12 cellular contexts compared by ENCODE assay signal in the genomic region with DNA sequence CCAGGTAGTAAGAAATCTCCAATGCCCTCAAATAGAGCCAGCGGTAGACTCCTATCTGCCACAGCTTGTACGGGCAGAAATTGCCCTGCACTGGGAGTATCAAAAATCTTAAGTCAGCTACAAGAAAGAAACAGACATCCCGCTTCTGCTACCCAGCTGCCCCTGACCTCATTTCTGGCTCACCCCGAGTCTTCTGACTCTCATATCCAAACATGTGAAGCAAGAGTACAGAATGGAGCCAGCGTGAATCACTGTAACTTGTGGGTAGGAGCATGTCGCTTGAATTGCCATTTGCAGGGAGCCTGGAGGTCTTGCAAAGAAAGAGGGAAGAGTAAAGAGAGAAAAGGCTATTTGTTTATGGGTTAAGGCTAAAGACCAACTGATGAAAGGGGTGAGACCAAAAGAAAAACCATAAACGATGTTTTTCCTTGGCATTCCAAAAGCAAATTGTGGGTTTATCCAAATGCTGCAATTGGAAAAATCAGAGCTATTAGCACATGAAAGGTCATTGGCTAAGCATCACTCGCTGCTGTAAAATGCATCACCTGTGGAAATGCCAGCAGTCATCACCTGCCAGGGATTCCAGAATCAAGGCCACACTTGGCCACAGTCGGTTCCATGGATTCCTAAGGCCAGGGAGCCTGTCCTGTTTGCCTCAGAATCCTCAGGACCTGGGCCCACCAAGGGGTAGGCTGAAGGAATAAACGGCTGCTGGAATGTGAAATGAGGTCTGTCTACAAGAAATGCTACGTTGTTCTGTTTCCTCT.
DNase-seq lines count a peak whose midpoint lies in the region; ATAC-seq and TF ChIP-seq lines count a peak whose summit lies in the region.
"Had no signal": no experiment of that assay in that cellular context is flagged by ENCODE, and none has a peak within 500 bp of the region (broad histone marks: within the 10 kb centered on the region; RNA-seq: fewer than 3 reads in every experiment).

No MANE protein-coding gene starts in this region.

- intact Hi-C loops in mucosa of descending colon (cut with DNase I, micrococcal nuclease) = no loop called here
- intact Hi-C loops in aorta (cut with DNase I) = no loop called here

- no peaks in the 10 kb centered on the region for H3K27me3 ChIP-seq in aorta (ENCODE audit: control insufficient read depth in 1 of 2, insufficient read depth in 2 of 2, low read length in 1 of 2)
- H3K27me3 ChIP-seq: neutrophil, Peyer's patch had no signal

- H3K4me1 ChIP-seq in mucosa of descending colon (ENCODE audit: low read depth) = peaks cover 3% of the 10 kb centered on the region
- H3K4me1 ChIP-seq in aorta (ENCODE audit: control insufficient read depth in 1 of 2, insufficient read depth in 2 of 2, low read length in 2 of 2) = peaks cover 2% of the 10 kb centered on the region in 2 donors

- H3K4me3 Mint-ChIP-seq in activated naive CD8-positive, alpha-beta T cell treated with anti-CD3 and anti-CD28 coated beads, Interleukin-2, amount 50 U/mL, for 24 hours = no peak overlapping the region
- no peak overlapping the region for H3K4me3 Mint-ChIP-seq in activated naive CD8-positive, alpha-beta T cell treated with anti-CD3 and anti-CD28 coated beads for 36 hours

- peak overlapping the region in 1 of 2 donors; percentile 60 for H3K27ac ChIP-seq in aorta (ENCODE audit: low read depth in 1 of 2, low read length in 2 of 2)
- H3K27ac ChIP-seq: neutrophil had no signal

- no peaks in the 10 kb centered on the region for H3K27me3 Mint-ChIP-seq in activated naive CD8-positive, alpha-beta T cell treated with anti-CD3 and anti-CD28 coated beads, Interleukin-2, amount 50 U/mL, for 24 hours
- no peaks in the 10 kb centered on the region for H3K27me3 Mint-ChIP-seq in activated naive CD8-positive, alpha-beta T cell treated with anti-CD3 and anti-CD28 coated beads for 36 hours

- H3K27ac Mint-ChIP-seq in activated naive CD8-positive, alpha-beta T cell treated with anti-CD3 and anti-CD28 coated beads, Interleukin-2, amount 50 U/mL, for 24 hours = peak overlapping the region; percentile 16
- H3K27ac Mint-ChIP-seq in activated naive CD8-positive, alpha-beta T cell treated with anti-CD3 and anti-CD28 coated beads for 36 hours = no peak overlapping the region

- WGBS in aorta, 2 donors = 38 to 48% methylated on average over 11 of the region's 11 CpGs

- H3K9me3 Mint-ChIP-seq in activated naive CD8-positive, alpha-beta T cell treated with anti-CD3 and anti-CD28 coated beads, Interleukin-2, amount 50 U/mL, for 24 hours = no peaks in the 10 kb centered on the region
- peaks cover 1% of the 10 kb centered on the region for H3K9me3 Mint-ChIP-seq in activated naive CD8-positive, alpha-beta T cell treated with anti-CD3 and anti-CD28 coated beads for 36 hours

- no peak for DNase-seq in activated naive CD8-positive, alpha-beta T cell treated with anti-CD3 and anti-CD28 coated beads, Interleukin-2, amount 50 U/mL, for 24 hours
- no peak for DNase-seq in activated naive CD8-positive, alpha-beta T cell treated with anti-CD3 and anti-CD28 coated beads for 36 hours
- peak; percentile 49 for DNase-seq in cerebellum (ENCODE audit: low spot score)
- no peak for DNase-seq in mucosa of descending colon
- peak in 1 of 2 donors; percentile 78 for DNase-seq in aorta
- DNase-seq in LoVo (ENCODE audit: low spot score) = no peak
- no peak for DNase-seq in activated T-cell treated with anti-CD3 and anti-CD28 coated beads, Interleukin-2, amount 50 U/mL, for 1 hour
- DNase-seq: activated CD4-positive, alpha-beta T cell treated with anti-CD3 and anti-CD28 coated beads for 4 hours; NCI-H1105 had no signal

- ATAC-seq in activated naive CD8-positive, alpha-beta T cell treated with anti-CD3 and anti-CD28 coated beads, Interleukin-2, amount 50 U/mL, for 24 hours = no peak
- ATAC-seq in mucosa of descending colon = peak; percentile 51
- ATAC-seq in aorta (ENCODE audit: low FRiP score) = peak; percentile 90
- ATAC-seq in HG03442 (IDR thresholded peaks at IDR 0.05; ENCODE audit: unreplicated experiment) = no peak

- peaks cover 18% of the 10 kb centered on the region for H3K36me3 Mint-ChIP-seq in activated naive CD8-positive, alpha-beta T cell treated with anti-CD3 and anti-CD28 coated beads, Interleukin-2, amount 50 U/mL, for 24 hours (ENCODE audit: low read depth)
- peaks cover 39% of the 10 kb centered on the region for H3K36me3 Mint-ChIP-seq in activated naive CD8-positive, alpha-beta T cell treated with anti-CD3 and anti-CD28 coated beads for 36 hours

- H3K4me3 ChIP-seq in mucosa of descending colon (no peak overlapping the region), aorta (ENCODE audit: low read length in 2 of 2) (no peak overlapping the region)
- H3K4me3 ChIP-seq: Peyer's patch had no signal

- H3K9me3 ChIP-seq in mucosa of descending colon (no peaks in the 10 kb centered on the region), aorta (ENCODE audit: control insufficient read depth, low read length) (no peaks in the 10 kb centered on the region)
- H3K9me3 ChIP-seq: neutrophil, Peyer's patch had no signal

- H3K4me1 Mint-ChIP-seq in activated naive CD8-positive, alpha-beta T cell treated with anti-CD3 and anti-CD28 coated beads, Interleukin-2, amount 50 U/mL, for 24 hours = peaks cover 47% of the 10 kb centered on the region
- H3K4me1 Mint-ChIP-seq in activated naive CD8-positive, alpha-beta T cell treated with anti-CD3 and anti-CD28 coated beads for 36 hours = peaks cover 38% of the 10 kb centered on the region

- H3K36me3 ChIP-seq in mucosa of descending colon (ENCODE audit: low read depth) (no peaks in the 10 kb centered on the region), aorta (ENCODE audit: control insufficient read depth in 1 of 2, insufficient read depth in 2 of 2, low read length in 1 of 2) (no peaks in the 10 kb centered on the region)

- TF ChIP-seq CTCF in mucosa of descending colon (IDR thresholded peaks at IDR 0.05) = no peak

Comparison
In these comparisons a context has a peak if more than half of its experiments do, and no peak if none do; other contexts are left out.
1. ATAC-seq: peak in mucosa of descending colon (single experiment) and aorta (single experiment); none in activated naive CD8-positive, alpha-beta T cell treated with anti-CD3 and anti-CD28 coated beads, Interleukin-2, amount 50 U/mL, for 24 hours (single experiment) and HG03442 (single experiment).